11 cellular contexts compared by ENCODE assay signal in genomic region chr18:13451661-13452447, GRCh38.
DNase-seq lines count a peak whose midpoint lies in the region; ATAC-seq and TF ChIP-seq lines count a peak whose summit lies in the region.
"Had no signal": no experiment of that assay in that cellular context is flagged by ENCODE, and none has a peak within 500 bp of the region (broad histone marks: within the 10 kb centered on the region; RNA-seq: fewer than 3 reads in every experiment).

No MANE protein-coding gene starts in this region.

- H3K9me3 ChIP-seq in endodermal cell (ENCODE audit: control insufficient read depth, low read length) = no peaks in the 10 kb centered on the region
- H3K9me3 ChIP-seq in psoas muscle = no peaks in the 10 kb centered on the region
- H3K9me3 ChIP-seq in esophagus muscularis mucosa = no peaks in the 10 kb centered on the region

- H3K27ac Mint-ChIP-seq in endodermal cell = peak overlapping the region; percentile 9

- H3K9ac ChIP-seq in endodermal cell (ENCODE audit: extremely low read depth, low read length, poor library complexity, severe bottlenecking) = no peak overlapping the region

- H3K27me3 ChIP-seq in H7 (ENCODE audit: control insufficient read depth, insufficient read depth, low read length) (no peaks in the 10 kb centered on the region), endodermal cell (ENCODE audit: control insufficient read depth, insufficient read depth, low read length, poor library complexity, severe bottlenecking) (peaks cover 52% of the 10 kb centered on the region), psoas muscle (ENCODE audit: insufficient read depth in 3 of 3, low read length in 2 of 3) (no peaks in the 10 kb centered on the region), esophagus muscularis mucosa (no peaks in the 10 kb centered on the region)

- H3K4me1 ChIP-seq in endodermal cell (ENCODE audit: control insufficient read depth, insufficient read depth, low read length) = peaks cover 10% of the 10 kb centered on the region
- H3K4me1 ChIP-seq in psoas muscle = peaks cover 53% of the 10 kb centered on the region
- peaks cover 45 to 67% (median 54%) of the 10 kb centered on the region in 4 donors for H3K4me1 ChIP-seq in esophagus muscularis mucosa

- DNase-seq in H7 = peak; percentile 68
- peak; percentile 20 for DNase-seq in RPMI7951 (ENCODE audit: low read depth)
- peak; percentile 80 for DNase-seq in endodermal cell
- DNase-seq in psoas muscle = no peak
- no peak for DNase-seq in DMS 273 treated with DMSO at 0.1 percent for 48 hours (lab: John Stamatoyannopoulos, UW)
- DNase-seq in esophagus muscularis mucosa (ENCODE audit: extremely low spot score) = no peak
- DNase-seq in NCI-H1048 (lab: John Stamatoyannopoulos, UW) = no peak
- DNase-seq: Karpas-422; stimulated activated CD4-positive, alpha-beta T cell treated with anti-CD3 and anti-CD28 coated beads, Interleukin-15, amount 100 ng/mL, for 24 hours; WERI-Rb-1 had no signal

- H3K4me3 Mint-ChIP-seq in endodermal cell = peak overlapping the region; percentile 10

- ATAC-seq in psoas muscle (peak in 3 of 4 donors; percentile 10 to 22 (median 21)), HG03342 (IDR thresholded peaks at IDR 0.05; ENCODE audit: unreplicated experiment) (no peak)

- intact Hi-C loops in psoas muscle (cut with DNase I) (loop anchor here in 1 of 2 donors (5.0 to 10.0 kb wide), 3 partner anchors 45 to 237 kb away; partner anchors contain the start of gene LDLRAD4), esophagus muscularis mucosa (cut with DNase I) (loop anchor here (10.0 kb wide), 1 partner anchor 63 kb away; no protein-coding TSS in a partner anchor)

- H3K27ac ChIP-seq in endodermal cell (ENCODE audit: low read depth, low read length) (peak overlapping the region; percentile 73), psoas muscle (no peak overlapping the region), esophagus muscularis mucosa (replicated peaks in 1 of 4) (no peak overlapping the region)
- H3K27ac ChIP-seq: WERI-Rb-1 had no signal

- H3K36me3 Mint-ChIP-seq in endodermal cell (ENCODE audit: low read depth) = no peaks in the 10 kb centered on the region

- H3K4me3 ChIP-seq in H7 (ENCODE audit: insufficient read depth, low read depth, low read length) (no peak overlapping the region), endodermal cell (ENCODE audit: low read length) (no peak overlapping the region), psoas muscle (no peak overlapping the region), esophagus muscularis mucosa (no peak overlapping the region)

- no peak for TF ChIP-seq EP300 in esophagus muscularis mucosa (IDR thresholded peaks at IDR 0.05)

- peaks cover 63% of the 10 kb centered on the region for H3K27me3 Mint-ChIP-seq in endodermal cell (ENCODE audit: insufficient read depth)

- TF ChIP-seq CTCF in endodermal cell (conservative IDR thresholded peaks at IDR 0.05) = no peak
- no peak for TF ChIP-seq CTCF in psoas muscle (IDR thresholded peaks at IDR 0.05)
- TF ChIP-seq CTCF in esophagus muscularis mucosa (IDR thresholded peaks at IDR 0.05) = no peak

- H3K36me3 ChIP-seq in H7 (replicated peaks; ENCODE audit: control insufficient read depth, insufficient read depth, low read length) = no peaks in the 10 kb centered on the region
- no peaks in the 10 kb centered on the region for H3K36me3 ChIP-seq in endodermal cell (ENCODE audit: control insufficient read depth, insufficient read depth, low read length)
- no peaks in the 10 kb centered on the region for H3K36me3 ChIP-seq in psoas muscle (ENCODE audit: insufficient read depth in 1 of 2, low read depth in 1 of 2)
- H3K36me3 ChIP-seq in esophagus muscularis mucosa = no peaks in the 10 kb centered on the region
- H3K36me3 ChIP-seq: WERI-Rb-1 had no signal

- no peaks in the 10 kb centered on the region for H3K9me3 Mint-ChIP-seq in endodermal cell

- peaks cover 45% of the 10 kb centered on the region for H3K4me1 Mint-ChIP-seq in endodermal cell

- WGBS in endodermal cell (ENCODE audit: insufficient coverage in 1 of 2, insufficient read length in 1 of 2), 2 experiments = 52 to 86% methylated on average over 4 to 14 of the region's 14 CpGs
- WGBS in psoas muscle, 3 donors = 68 to 76% (median 69%) methylated on average over 14 of the region's 14 CpGs
- WGBS in esophagus muscularis mucosa = 81% methylated on average over 11 of the region's 14 CpGs

- TF ChIP-seq POLR2A in esophagus muscularis mucosa (IDR thresholded peaks at IDR 0.05; ENCODE audit: low read depth) = no peak

Comparison
In these comparisons a context has a peak if more than half of its experiments do, and no peak if none do; other contexts are left out.
1. DNase-seq: peak in H7 (single experiment), RPMI7951 (single experiment) and endodermal cell (single experiment); none in psoas muscle (0 of 2), DMS 273 treated with DMSO at 0.1 percent for 48 hours (single experiment), esophagus muscularis mucosa (single experiment) and NCI-H1048 (single experiment).